ENCODE assay signal across 20 cellular contexts in the genomic region with DNA sequence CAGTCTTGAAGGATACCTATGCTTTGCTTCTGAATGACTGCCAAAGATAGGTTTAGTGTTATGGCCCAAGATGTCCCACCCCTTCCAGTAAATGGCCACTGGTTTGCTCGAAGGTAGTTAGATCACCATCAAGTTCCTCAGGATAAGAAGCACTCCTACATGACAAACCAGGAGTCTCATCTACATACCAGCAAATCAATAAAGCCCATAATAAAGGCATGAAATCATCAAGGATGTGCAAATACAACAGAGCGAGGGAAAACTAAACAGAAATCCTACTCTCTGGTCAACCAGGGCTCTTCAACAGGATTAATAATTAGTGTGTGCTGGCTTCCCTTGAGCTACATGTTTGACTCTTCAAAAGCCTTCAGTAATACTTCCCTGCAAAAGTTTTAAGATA.
DNase-seq lines count a peak whose midpoint lies in the region; ATAC-seq and TF ChIP-seq lines count a peak whose summit lies in the region.
"Had no signal": no experiment of that assay in that cellular context is flagged by ENCODE, and none has a peak within 500 bp of the region (broad histone marks: within the 10 kb centered on the region; RNA-seq: fewer than 3 reads in every experiment).

No MANE protein-coding gene starts in this region.

- peak overlapping the region; percentile 87 for H3K27ac ChIP-seq in cardiac muscle cell
- H3K27ac ChIP-seq in dorsolateral prefrontal cortex = peak overlapping the region in 21 of 59 donors; percentile 0 to 88 (median 65)
- H3K27ac ChIP-seq in mesodermal cell (ENCODE audit: low read depth, low read length, severe bottlenecking) = peak overlapping the region; percentile 83
- no peak overlapping the region for H3K27ac ChIP-seq in upper lobe of right lung
- H3K27ac ChIP-seq in RWPE1 = no peak overlapping the region

- intact Hi-C loops in Right ventricle myocardium inferior (cut with DNase I) (loop anchor here (2.0 kb wide), 1 partner anchor 19 kb away; no protein-coding TSS in a partner anchor), dorsolateral prefrontal cortex (cut with DNase I) (loop anchor here (5.0 to 10.0 kb wide), 2 partner anchors 40 to 143 kb away; a partner anchor contains a TSS), upper lobe of right lung (cut with DNase I) (no loop called here)

- no peaks in the 10 kb centered on the region for H3K9me3 ChIP-seq in cardiac muscle cell (ENCODE audit: low read depth)
- no peaks in the 10 kb centered on the region for H3K9me3 ChIP-seq in mesodermal cell (ENCODE audit: control insufficient read depth, low read length)
- no peaks in the 10 kb centered on the region for H3K9me3 ChIP-seq in upper lobe of right lung
- H3K9me3 ChIP-seq: A549; BLaER1 treated with 17β-estradiol and CSF1 and Interleukin-3, amounts not matched to agents 10 nM and 100 nM; HAP-1 had no signal

- POLR2A ChIA-PET in RWPE1 (lab: Yijun Ruan, JAX; ENCODE audit: low non-redundant PET) = no interaction called here

- H3K36me3 ChIP-seq in cardiac muscle cell (no peaks in the 10 kb centered on the region), mesodermal cell (ENCODE audit: control insufficient read depth, insufficient read depth, low read length) (peaks cover 2% of the 10 kb centered on the region), upper lobe of right lung (no peaks in the 10 kb centered on the region)
- H3K36me3 ChIP-seq: HAP-1 had no signal

- H3K4me1 ChIP-seq in cardiac muscle cell (ENCODE audit: low read depth) (peaks cover 91% of the 10 kb centered on the region), mesodermal cell (ENCODE audit: control insufficient read depth, insufficient read depth, low read length, poor library complexity, severe bottlenecking) (peaks cover 63% of the 10 kb centered on the region), upper lobe of right lung (peaks cover 49% of the 10 kb centered on the region)

- no peak overlapping the region for H3K4me3 ChIP-seq in cardiac muscle cell
- peak overlapping the region in 32 of 59 donors; percentile 7 to 75 (median 65) for H3K4me3 ChIP-seq in dorsolateral prefrontal cortex
- no peak overlapping the region for H3K4me3 ChIP-seq in mesodermal cell (ENCODE audit: extremely low read depth, insufficient read depth, low read length, poor library complexity, severe bottlenecking)
- peak overlapping the region; percentile 56 for H3K4me3 ChIP-seq in upper lobe of right lung
- H3K4me3 ChIP-seq: A549, HAP-1 had no signal

- DNase-seq in cardiac muscle cell (ENCODE audit: low read depth in 1 of 2, low spot score in 1 of 2) = no peak
- DNase-seq in Right ventricle myocardium inferior (ENCODE audit: missing footprints) = no peak
- no peak for DNase-seq in dorsolateral prefrontal cortex
- DNase-seq in upper lobe of right lung = no peak
- no peak for DNase-seq in RWPE1 (ENCODE audit: low spot score)
- DNase-seq in NCI-H226 = no peak
- DNase-seq: activated CD4-positive, alpha-beta T cell treated with anti-CD3 and anti-CD28 coated beads for 4 hours; activated CD8-positive, alpha-beta memory T cell treated with anti-CD3 and anti-CD28 coated beads, Interleukin-2, amount 10 ng/mL, durations not matched to agents 7 days and 5 days; activated naive CD8-positive, alpha-beta T cell treated with anti-CD3 and anti-CD28 coated beads, Interleukin-2, amount 50 U/mL, for 24 hours; DMS153; KBM-7; natural killer cell; NCI-H2081; NK-92 treated with Interleukin-12 subunit alpha and Interleukin-12 subunit beta, amount 100 ng/mL, for 24 hours; stimulated activated CD4-positive, alpha-beta T cell treated with anti-CD3 and anti-CD28 coated beads, Interleukin-4, amount 100 ng/mL, for 24 hours had no signal

- CTCF ChIA-PET in RWPE1 (lab: Yijun Ruan, JAX) = interaction anchor here (0.6 kb wide), 1 partner anchor 31 kb away, joined by 3 read pairs; no protein-coding TSS in a partner anchor

- WGBS in mesodermal cell (ENCODE audit: insufficient coverage in 2 of 2), 2 experiments = 90 to 100% methylated on average over 1 of the region's 2 CpGs

- ATAC-seq in Right ventricle myocardium inferior (no peak), upper lobe of right lung (no peak), HG02763 (IDR thresholded peaks at IDR 0.05; ENCODE audit: unreplicated experiment) (no peak)
- ATAC-seq: A549; activated CD8-positive, alpha-beta memory T cell treated with anti-CD3 and anti-CD28 coated beads, Interleukin-2, amount 10 ng/mL, durations not matched to agents 7 days and 5 days; activated naive CD8-positive, alpha-beta T cell treated with anti-CD3 and anti-CD28 coated beads, Interleukin-2, amount 50 U/mL, for 24 hours; natural killer cell had no signal

- H3K27me3 ChIP-seq in cardiac muscle cell (no peaks in the 10 kb centered on the region), dorsolateral prefrontal cortex (no peaks in the 10 kb centered on the region), upper lobe of right lung (no peaks in the 10 kb centered on the region)

- TF ChIP-seq CTCF in cardiac muscle cell (IDR thresholded peaks at IDR 0.05; ENCODE audit: low read depth, low read length) (no peak), dorsolateral prefrontal cortex (IDR thresholded peaks at IDR 0.05 in 54 of 56, conservative IDR thresholded peaks at IDR 0.05 in 2 of 56; ENCODE audit: low read depth in 1 of 56, partially characterized antibody in 56 of 56) (no peak), upper lobe of right lung (IDR thresholded peaks at IDR 0.05) (no peak), RWPE1 (conservative IDR thresholded peaks at IDR 0.05; ENCODE audit: low read depth) (no peak)

Comparison
In these comparisons a context has a peak if more than half of its experiments do, and no peak if none do; other contexts are left out.
1. H3K27ac ChIP-seq: peak in cardiac muscle cell (single experiment) and mesodermal cell (single experiment); none in upper lobe of right lung (single experiment) and RWPE1 (single experiment).
2. H3K4me3 ChIP-seq: peak in dorsolateral prefrontal cortex (32 of 59) and upper lobe of right lung (single experiment); none in cardiac muscle cell (single experiment) and mesodermal cell (single experiment).